Comparison of ENCODE assay signal across 9 cellular contexts in genomic region chr1:210311726-210312493, GRCh38. TPM values are rescaled to one million over a fixed set of nuclear protein-coding genes. Genes with fewer than 3 reads are reported as not detected.
DNase-seq lines count a peak whose midpoint lies in the region; ATAC-seq and TF ChIP-seq lines count a peak whose summit lies in the region.
"Had no signal": no experiment of that assay in that cellular context is flagged by ENCODE, and none has a peak within 500 bp of the region (broad histone marks: within the 10 kb centered on the region; RNA-seq: fewer than 3 reads in every experiment).

No MANE protein-coding gene starts in this region.

- H3K36me3 ChIP-seq in Caco-2 (ENCODE audit: control insufficient read depth, insufficient read depth, low read length) (no peaks in the 10 kb centered on the region), PC-3 (ENCODE audit: low read depth, low read length) (no peaks in the 10 kb centered on the region), parathyroid adenoma (ENCODE audit: control insufficient read depth, insufficient read depth, low read length) (no peaks in the 10 kb centered on the region)
- H3K36me3 ChIP-seq: MG63 had no signal

- H3K4me2 ChIP-seq in PC-3 (ENCODE audit: low read length), result peak overlapping the region; percentile 88
- peak overlapping the region; percentile 54 for H3K4me2 ChIP-seq in parathyroid adenoma (ENCODE audit: low read length)

- H3K9ac ChIP-seq in PC-3 (ENCODE audit: low read length), result no peak overlapping the region
- H3K9ac ChIP-seq in parathyroid adenoma, result no peak overlapping the region

- H2AFZ ChIP-seq in PC-3 (ENCODE audit: low read length) (peak overlapping the region; percentile 89), parathyroid adenoma (peak overlapping the region; percentile 89)

- BruUV-seq in Caco-2 (replicated peaks; lab: Mats Ljungman, UMichigan) (no TSS peak), PC-3 (replicated peaks; lab: Mats Ljungman, UMichigan) (no TSS peak)

- H3F3A ChIP-seq in PC-3 (ENCODE audit: low read length, unreplicated experiment), result no peaks in the 10 kb centered on the region

- CTCF ChIA-PET in Caco-2 (lab: Charles Lee) (interaction anchor here (0.6 to 1.4 kb wide), 7 partner anchors 72 to 451 kb away, joined by 3 to 11 read pairs (median 4); partner anchors contain the start of gene SERTAD4), PC-3 (lab: Charles Lee) (interaction anchor here (0.6 to 1.4 kb wide), 5 partner anchors 10 to 214 kb away, joined by 4 to 8 read pairs (median 6); no protein-coding TSS in a partner anchor)

- intact Hi-C loops in Caco-2 (cut with micrococcal nuclease; ENCODE audit: unreplicated experiment), result loop anchor here (1.0 to 2.0 kb wide), 6 partner anchors 19 to 452 kb away; no protein-coding TSS in a partner anchor
- intact Hi-C loops in PC-3 (cut with micrococcal nuclease), result loop anchor here (1.0 to 10.0 kb wide), 6 partner anchors 73 to 437 kb away; no protein-coding TSS in a partner anchor

- no peaks in the 10 kb centered on the region for H3K9me2 ChIP-seq in PC-3 (replicated peaks; ENCODE audit: low read length)

- H3K27ac ChIP-seq in PC-3 (ENCODE audit: low read length) (no peak overlapping the region), parathyroid adenoma (peak overlapping the region; percentile 49)

- no peaks in the 10 kb centered on the region for H3K9me3 Mint-ChIP-seq in Caco-2 (ENCODE audit: unreplicated experiment)

- H4K20me1 ChIP-seq in PC-3 (ENCODE audit: low read length), result no peaks in the 10 kb centered on the region

- H3K4me3 ChIP-seq in Caco-2 (ENCODE audit: low read depth, low read length), result peak overlapping the region; percentile 45
- peak overlapping the region; percentile 68 for H3K4me3 ChIP-seq in PC-3 (ENCODE audit: low read length)
- H3K4me3 ChIP-seq in foreskin fibroblast (ENCODE audit: low read depth in 1 of 2, low read length in 2 of 2), result peak overlapping the region; percentile 44 to 47
- peak overlapping the region; percentile 35 for H3K4me3 ChIP-seq in parathyroid adenoma (ENCODE audit: low read depth, low read length)

- DNase-seq in Caco-2, result no peak
- no peak for DNase-seq in PC-3
- peak in 1 of 2 donors; percentile 27 for DNase-seq in foreskin fibroblast
- DNase-seq in GOT3 (lab: John Stamatoyannopoulos, UW), result no peak
- no peak for DNase-seq in cerebellar cortex (ENCODE audit: low spot score)
- no peak for DNase-seq in NCI-H2196 treated with DMSO at 0.1 percent for 48 hours (lab: John Stamatoyannopoulos, UW; ENCODE audit: unreplicated experiment)
- no peak for DNase-seq in OCI-M2 (lab: John Stamatoyannopoulos, UW; ENCODE audit: unreplicated experiment)

- H3K27me3 ChIP-seq in Caco-2 (replicated peaks; ENCODE audit: control insufficient read depth, insufficient read depth, low read length) (no peaks in the 10 kb centered on the region), PC-3 (ENCODE audit: low read length) (0 out of 2 replicates have a peak, but pooled peaks cover 2% of the 10 kb centered on the region), parathyroid adenoma (ENCODE audit: control insufficient read depth, insufficient read depth, low read length) (no peaks in the 10 kb centered on the region)

- H3K4me3 Mint-ChIP-seq in Caco-2 (ENCODE audit: unreplicated experiment), result peak overlapping the region; percentile 85

- H3K27ac Mint-ChIP-seq in Caco-2 (ENCODE audit: unreplicated experiment), result no peak overlapping the region

- H3K4me1 Mint-ChIP-seq in Caco-2 (ENCODE audit: low read depth, unreplicated experiment), result peaks cover 6% of the 10 kb centered on the region

- peaks cover 4% of the 10 kb centered on the region for H3K27me3 Mint-ChIP-seq in Caco-2 (ENCODE audit: insufficient read depth, unreplicated experiment)

- H3K79me2 ChIP-seq in PC-3 (ENCODE audit: low read length) (no peaks in the 10 kb centered on the region), parathyroid adenoma (no peaks in the 10 kb centered on the region)

- no peaks in the 10 kb centered on the region for H3K9me3 ChIP-seq in Caco-2
- no peaks in the 10 kb centered on the region for H3K9me3 ChIP-seq in PC-3 (ENCODE audit: low read length)
- no peaks in the 10 kb centered on the region for H3K9me3 ChIP-seq in parathyroid adenoma (ENCODE audit: control insufficient read depth, low read length)
- H3K9me3 ChIP-seq: MG63 had no signal

- H3K4me1 ChIP-seq in Caco-2, result no peaks in the 10 kb centered on the region
- H3K4me1 ChIP-seq in PC-3 (ENCODE audit: insufficient read depth, low read length), result 0 out of 2 replicates have a peak, but pooled peaks cover 5% of the 10 kb centered on the region
- no peaks in the 10 kb centered on the region for H3K4me1 ChIP-seq in parathyroid adenoma

- POLR2A ChIA-PET in Caco-2 (lab: Charles Lee), result interaction anchor here (0.6 kb wide), 1 partner anchor 62 kb away, joined by 3 read pairs; no protein-coding TSS in a partner anchor
- POLR2A ChIA-PET in PC-3 (lab: Charles Lee; ENCODE audit: unreplicated experiment), result interaction anchor here (0.6 kb wide), 1 partner anchor 64 kb away, joined by 5 read pairs; no protein-coding TSS in a partner anchor

- ATAC-seq in PC-3, result peak; percentile 4; the same call in 1 of the 2 replicates

- no peak for TF ChIP-seq CTCF in Caco-2 (IDR thresholded peaks at IDR 0.05; ENCODE audit: insufficient read depth in 1 of 2, low read depth in 1 of 2, low read length in 1 of 2, severe bottlenecking in 1 of 2, unreplicated experiment in 1 of 2)
- no peak for TF ChIP-seq CTCF in PC-3 (conservative IDR thresholded peaks at IDR 0.05; ENCODE audit: low read depth, low read length)
- TF ChIP-seq CTCF in foreskin fibroblast (IDR thresholded peaks at IDR 0.05; ENCODE audit: low read depth, low read length), result no peak
- TF ChIP-seq CTCF in parathyroid adenoma (IDR thresholded peaks at IDR 0.05), result no peak

- H3K36me3 Mint-ChIP-seq in Caco-2 (ENCODE audit: insufficient read depth, unreplicated experiment), result peaks cover 6% of the 10 kb centered on the region

RNA-seq across cellular contexts. Expression of gene HHAT, which starts 16.8 kb away (rescaled TPM):
- total RNA-seq in Caco-2 (2022), result 3.9 and 4.3 TPM in 2 replicates
- total RNA-seq in PC-3 (2014; rRNA removed), result 2.4 and 3.4 TPM in 2 replicates
